ENCODE assay signal across 1 cellular context in genomic region chrX:44342866-44343265, GRCh38.
TF ChIP-seq lines count a peak whose summit lies in the region.

No MANE protein-coding gene starts in this region.

TF ChIP-seq in GM23338, 12 proteins besides CTCF, POLR2A, EP300 and RAD21 (continued from another document):
- TF ChIP-seq, protein P1, sequence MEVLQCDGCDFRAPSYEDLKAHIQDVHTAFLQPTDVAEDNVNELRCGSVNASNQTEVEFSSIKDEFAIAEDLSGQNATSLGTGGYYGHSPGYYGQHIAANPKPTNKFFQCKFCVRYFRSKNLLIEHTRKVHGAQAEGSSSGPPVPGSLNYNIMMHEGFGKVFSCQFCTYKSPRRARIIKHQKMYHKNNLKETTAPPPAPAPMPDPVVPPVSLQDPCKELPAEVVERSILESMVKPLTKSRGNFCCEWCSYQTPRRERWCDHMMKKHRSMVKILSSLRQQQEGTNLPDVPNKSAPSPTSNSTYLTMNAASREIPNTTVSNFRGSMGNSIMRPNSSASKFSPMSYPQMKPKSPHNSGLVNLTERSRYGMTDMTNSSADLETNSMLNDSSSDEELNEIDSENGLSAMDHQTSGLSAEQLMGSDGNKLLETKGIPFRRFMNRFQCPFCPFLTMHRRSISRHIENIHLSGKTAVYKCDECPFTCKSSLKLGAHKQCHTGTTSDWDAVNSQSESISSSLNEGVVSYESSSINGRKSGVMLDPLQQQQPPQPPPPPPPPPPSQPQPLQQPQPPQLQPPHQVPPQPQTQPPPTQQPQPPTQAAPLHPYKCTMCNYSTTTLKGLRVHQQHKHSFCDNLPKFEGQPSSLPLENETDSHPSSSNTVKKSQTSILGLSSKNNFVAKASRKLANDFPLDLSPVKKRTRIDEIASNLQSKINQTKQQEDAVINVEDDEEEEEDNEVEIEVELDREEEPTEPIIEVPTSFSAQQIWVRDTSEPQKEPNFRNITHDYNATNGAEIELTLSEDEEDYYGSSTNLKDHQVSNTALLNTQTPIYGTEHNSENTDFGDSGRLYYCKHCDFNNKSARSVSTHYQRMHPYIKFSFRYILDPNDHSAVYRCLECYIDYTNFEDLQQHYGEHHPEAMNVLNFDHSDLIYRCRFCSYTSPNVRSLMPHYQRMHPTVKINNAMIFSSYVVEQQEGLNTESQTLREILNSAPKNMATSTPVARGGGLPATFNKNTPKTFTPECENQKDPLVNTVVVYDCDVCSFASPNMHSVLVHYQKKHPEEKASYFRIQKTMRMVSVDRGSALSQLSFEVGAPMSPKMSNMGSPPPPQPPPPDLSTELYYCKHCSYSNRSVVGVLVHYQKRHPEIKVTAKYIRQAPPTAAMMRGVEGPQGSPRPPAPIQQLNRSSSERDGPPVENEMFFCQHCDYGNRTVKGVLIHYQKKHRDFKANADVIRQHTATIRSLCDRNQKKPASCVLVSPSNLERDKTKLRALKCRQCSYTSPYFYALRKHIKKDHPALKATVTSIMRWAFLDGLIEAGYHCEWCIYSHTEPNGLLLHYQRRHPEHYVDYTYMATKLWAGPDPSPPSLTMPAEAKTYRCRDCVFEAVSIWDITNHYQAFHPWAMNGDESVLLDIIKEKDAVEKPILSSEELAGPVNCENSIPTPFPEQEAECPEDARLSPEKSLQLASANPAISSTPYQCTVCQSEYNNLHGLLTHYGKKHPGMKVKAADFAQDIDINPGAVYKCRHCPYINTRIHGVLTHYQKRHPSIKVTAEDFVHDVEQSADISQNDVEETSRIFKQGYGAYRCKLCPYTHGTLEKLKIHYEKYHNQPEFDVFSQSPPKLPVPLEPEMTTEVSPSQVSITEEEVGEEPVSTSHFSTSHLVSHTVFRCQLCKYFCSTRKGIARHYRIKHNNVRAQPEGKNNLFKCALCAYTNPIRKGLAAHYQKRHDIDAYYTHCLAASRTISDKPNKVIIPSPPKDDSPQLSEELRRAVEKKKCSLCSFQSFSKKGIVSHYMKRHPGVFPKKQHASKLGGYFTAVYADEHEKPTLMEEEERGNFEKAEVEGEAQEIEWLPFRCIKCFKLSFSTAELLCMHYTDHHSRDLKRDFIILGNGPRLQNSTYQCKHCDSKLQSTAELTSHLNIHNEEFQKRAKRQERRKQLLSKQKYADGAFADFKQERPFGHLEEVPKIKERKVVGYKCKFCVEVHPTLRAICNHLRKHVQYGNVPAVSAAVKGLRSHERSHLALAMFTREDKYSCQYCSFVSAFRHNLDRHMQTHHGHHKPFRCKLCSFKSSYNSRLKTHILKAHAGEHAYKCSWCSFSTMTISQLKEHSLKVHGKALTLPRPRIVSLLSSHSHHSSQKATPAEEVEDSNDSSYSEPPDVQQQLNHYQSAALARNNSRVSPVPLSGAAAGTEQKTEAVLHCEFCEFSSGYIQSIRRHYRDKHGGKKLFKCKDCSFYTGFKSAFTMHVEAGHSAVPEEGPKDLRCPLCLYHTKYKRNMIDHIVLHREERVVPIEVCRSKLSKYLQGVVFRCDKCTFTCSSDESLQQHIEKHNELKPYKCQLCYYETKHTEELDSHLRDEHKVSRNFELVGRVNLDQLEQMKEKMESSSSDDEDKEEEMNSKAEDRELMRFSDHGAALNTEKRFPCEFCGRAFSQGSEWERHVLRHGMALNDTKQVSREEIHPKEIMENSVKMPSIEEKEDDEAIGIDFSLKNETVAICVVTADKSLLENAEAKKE (CRISPR knock-in tag; IDR thresholded peaks at IDR 0.05), result no peak
- TF ChIP-seq NANOG (IDR thresholded peaks at IDR 0.05; ENCODE audit: borderline replicate concordance), result no peak
- TF ChIP-seq ZNF331 (CRISPR knock-in tag; IDR thresholded peaks at IDR 0.05; ENCODE audit: low read depth), result no peak
- no peak for TF ChIP-seq POLR2AphosphoS5 (IDR thresholded peaks at IDR 0.05; ENCODE audit: low read depth)
- no peak for TF ChIP-seq JUNB (IDR thresholded peaks at IDR 0.05; ENCODE audit: unreplicated experiment)
- no peak for TF ChIP-seq ETS1 (IDR thresholded peaks at IDR 0.05)
- no peak for TF ChIP-seq EZH2phosphoT487 (IDR thresholded peaks at IDR 0.05; ENCODE audit: unreplicated experiment)
